ENCODE assay signal across 1 cellular context in the genomic region with DNA sequence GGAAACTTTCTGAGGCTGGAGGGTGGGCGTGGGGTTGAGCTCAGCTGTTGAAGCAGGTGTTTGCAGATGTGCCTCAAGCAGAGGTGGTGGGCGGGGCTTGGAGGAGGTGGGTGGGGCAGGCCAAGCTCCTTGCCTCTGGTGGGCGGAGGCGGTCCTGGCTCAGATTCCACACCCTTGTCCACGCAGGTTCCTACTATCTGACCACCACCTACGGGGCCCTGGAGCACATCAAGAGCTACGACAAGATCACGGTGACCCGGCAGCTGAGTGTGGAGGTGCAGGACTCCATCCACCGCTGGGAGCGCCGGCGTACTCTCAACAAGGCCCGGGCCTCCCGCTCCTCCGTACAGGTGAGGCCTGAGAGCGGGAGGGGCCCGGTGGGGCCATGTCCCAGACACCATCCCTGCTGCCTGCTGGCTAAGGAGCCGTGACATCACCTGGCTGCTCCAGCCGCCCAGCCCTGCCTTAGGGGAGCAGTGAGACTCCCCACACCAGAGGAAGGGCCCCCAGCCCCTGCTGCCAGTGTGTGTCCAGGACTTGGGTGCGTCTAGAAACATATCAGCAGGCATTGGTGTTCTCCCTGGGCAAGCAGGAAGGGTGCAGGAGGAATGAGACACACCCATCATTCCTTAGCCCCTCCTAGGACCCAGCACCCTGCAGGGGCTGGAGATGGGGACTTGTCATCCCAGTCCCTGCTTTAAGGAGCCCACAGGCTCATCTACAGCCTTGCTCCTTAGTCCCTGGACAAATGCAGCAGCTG.
A peak's percentile ranks its signal among the peaks of the same experiment; 100 is the strongest.
TF ChIP-seq lines count a peak whose summit lies in the region.

No MANE protein-coding gene starts in this region.

TF ChIP-seq in GM12878, 131 proteins besides CTCF, POLR2A, EP300 and RAD21:
- TF ChIP-seq, protein P1, sequence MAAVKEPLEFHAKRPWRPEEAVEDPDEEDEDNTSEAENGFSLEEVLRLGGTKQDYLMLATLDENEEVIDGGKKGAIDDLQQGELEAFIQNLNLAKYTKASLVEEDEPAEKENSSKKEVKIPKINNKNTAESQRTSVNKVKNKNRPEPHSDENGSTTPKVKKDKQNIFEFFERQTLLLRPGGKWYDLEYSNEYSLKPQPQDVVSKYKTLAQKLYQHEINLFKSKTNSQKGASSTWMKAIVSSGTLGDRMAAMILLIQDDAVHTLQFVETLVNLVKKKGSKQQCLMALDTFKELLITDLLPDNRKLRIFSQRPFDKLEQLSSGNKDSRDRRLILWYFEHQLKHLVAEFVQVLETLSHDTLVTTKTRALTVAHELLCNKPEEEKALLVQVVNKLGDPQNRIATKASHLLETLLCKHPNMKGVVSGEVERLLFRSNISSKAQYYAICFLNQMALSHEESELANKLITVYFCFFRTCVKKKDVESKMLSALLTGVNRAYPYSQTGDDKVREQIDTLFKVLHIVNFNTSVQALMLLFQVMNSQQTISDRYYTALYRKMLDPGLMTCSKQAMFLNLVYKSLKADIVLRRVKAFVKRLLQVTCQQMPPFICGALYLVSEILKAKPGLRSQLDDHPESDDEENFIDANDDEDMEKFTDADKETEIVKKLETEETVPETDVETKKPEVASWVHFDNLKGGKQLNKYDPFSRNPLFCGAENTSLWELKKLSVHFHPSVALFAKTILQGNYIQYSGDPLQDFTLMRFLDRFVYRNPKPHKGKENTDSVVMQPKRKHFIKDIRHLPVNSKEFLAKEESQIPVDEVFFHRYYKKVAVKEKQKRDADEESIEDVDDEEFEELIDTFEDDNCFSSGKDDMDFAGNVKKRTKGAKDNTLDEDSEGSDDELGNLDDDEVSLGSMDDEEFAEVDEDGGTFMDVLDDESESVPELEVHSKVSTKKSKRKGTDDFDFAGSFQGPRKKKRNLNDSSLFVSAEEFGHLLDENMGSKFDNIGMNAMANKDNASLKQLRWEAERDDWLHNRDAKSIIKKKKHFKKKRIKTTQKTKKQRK (IDR thresholded peaks at IDR 0.05; ENCODE audit: low read depth, low read length): no peak
- TF ChIP-seq POLR2AphosphoS5 (IDR thresholded peaks at IDR 0.05; ENCODE audit: low read length) (no peak), TCF12 (IDR thresholded peaks at IDR 0.05; ENCODE audit: low read depth, low read length) (peak; percentile 75; the same call in 1 of the 2 replicates)
